Comparison of ENCODE assay signal across 2 cellular contexts in genomic region chr13:28099396-28100148, GRCh38.
TF ChIP-seq lines count a peak whose summit lies in the region.

No MANE protein-coding gene starts in this region.

TF ChIP-seq in SK-N-SH, 30 proteins besides CTCF, POLR2A, EP300 and RAD21 (continued from another document):
- TF ChIP-seq MEF2A (IDR thresholded peaks at IDR 0.05; ENCODE audit: borderline replicate concordance, low read depth) (no peak), GABPA (IDR thresholded peaks at IDR 0.05; ENCODE audit: low read depth) (no peak), PBX3 (IDR thresholded peaks at IDR 0.05) (no peak)

TF ChIP-seq in SK-N-SH treated with all-trans-retinoic acid at 6 μM for 48 hours, 23 proteins besides CTCF, POLR2A, EP300 and RAD21 (continued from another document):
- TF ChIP-seq PATZ1 (CRISPR knock-in tag; IDR thresholded peaks at IDR 0.05; ENCODE audit: borderline replicate concordance) (no peak), RARB (CRISPR knock-in tag; IDR thresholded peaks at IDR 0.05) (no peak), SNAI2 (CRISPR knock-in tag; IDR thresholded peaks at IDR 0.05) (no peak), ISL1 (CRISPR knock-in tag; IDR thresholded peaks at IDR 0.05) (no peak), TSHZ2 (CRISPR knock-in tag; IDR thresholded peaks at IDR 0.05) (no peak), ZFP3 (CRISPR knock-in tag; IDR thresholded peaks at IDR 0.05) (no peak), CSRNP3 (CRISPR knock-in tag; IDR thresholded peaks at IDR 0.05) (no peak)
